Comparison of ENCODE assay signal across 2 cellular contexts in the genomic region with DNA sequence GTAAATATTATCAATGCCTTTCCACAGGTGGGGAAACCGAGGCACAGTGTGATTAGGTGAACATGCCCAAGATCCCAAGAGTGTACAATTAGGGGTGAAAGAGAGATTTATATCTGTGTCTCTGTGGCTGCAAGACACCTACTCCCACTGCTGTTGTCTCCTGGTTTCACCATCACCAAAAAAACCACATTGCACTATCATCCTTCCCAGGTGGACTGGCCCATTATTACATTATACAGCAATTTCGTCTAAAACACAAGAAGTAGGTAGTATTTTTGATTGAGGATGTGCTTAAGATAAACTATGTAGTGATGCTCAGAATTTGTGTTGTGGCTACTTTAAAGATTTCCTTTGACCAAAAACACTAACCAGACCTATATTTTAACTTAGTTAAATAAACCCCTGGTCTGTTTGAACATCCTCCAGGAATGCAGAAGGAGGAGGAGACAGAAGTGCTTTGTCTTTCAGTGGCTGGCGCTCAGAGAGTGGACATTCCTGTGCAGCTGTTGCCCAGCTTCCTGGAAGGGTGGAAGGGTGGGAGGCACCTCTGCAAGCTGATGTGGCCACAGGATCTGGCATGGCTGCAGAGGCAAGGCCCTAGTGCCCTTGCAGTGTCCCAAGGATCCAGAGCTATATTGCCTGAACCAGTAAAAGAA.
TF ChIP-seq lines count a peak whose summit lies in the region.

No MANE protein-coding gene starts in this region.

TF ChIP-seq in A549, 52 proteins besides CTCF, POLR2A, EP300 and RAD21 (continued from another document):
- TF ChIP-seq, protein P1, sequence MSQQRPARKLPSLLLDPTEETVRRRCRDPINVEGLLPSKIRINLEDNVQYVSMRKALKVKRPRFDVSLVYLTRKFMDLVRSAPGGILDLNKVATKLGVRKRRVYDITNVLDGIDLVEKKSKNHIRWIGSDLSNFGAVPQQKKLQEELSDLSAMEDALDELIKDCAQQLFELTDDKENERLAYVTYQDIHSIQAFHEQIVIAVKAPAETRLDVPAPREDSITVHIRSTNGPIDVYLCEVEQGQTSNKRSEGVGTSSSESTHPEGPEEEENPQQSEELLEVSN (IDR thresholded peaks at IDR 0.05; ENCODE audit: borderline replicate concordance, low read depth), result no peak
- TF ChIP-seq FOXS1 (CRISPR knock-in tag; IDR thresholded peaks at IDR 0.05) (no peak), CHD2 (IDR thresholded peaks at IDR 0.05; ENCODE audit: low read length, partially characterized antibody) (no peak), FOSB (CRISPR knock-in tag; IDR thresholded peaks at IDR 0.05) (no peak), BHLHE40 (IDR thresholded peaks at IDR 0.05; ENCODE audit: low read depth, low read length) (no peak), MAX (IDR thresholded peaks at IDR 0.05) (no peak)
- TF ChIP-seq, protein P2, sequence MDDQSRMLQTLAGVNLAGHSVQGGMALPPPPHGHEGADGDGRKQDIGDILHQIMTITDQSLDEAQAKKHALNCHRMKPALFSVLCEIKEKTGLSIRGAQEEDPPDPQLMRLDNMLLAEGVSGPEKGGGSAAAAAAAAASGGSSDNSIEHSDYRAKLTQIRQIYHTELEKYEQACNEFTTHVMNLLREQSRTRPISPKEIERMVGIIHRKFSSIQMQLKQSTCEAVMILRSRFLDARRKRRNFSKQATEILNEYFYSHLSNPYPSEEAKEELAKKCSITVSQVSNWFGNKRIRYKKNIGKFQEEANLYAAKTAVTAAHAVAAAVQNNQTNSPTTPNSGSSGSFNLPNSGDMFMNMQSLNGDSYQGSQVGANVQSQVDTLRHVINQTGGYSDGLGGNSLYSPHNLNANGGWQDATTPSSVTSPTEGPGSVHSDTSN (IDR thresholded peaks at IDR 0.05), result no peak

TF ChIP-seq in HepG2, 621 proteins besides CTCF, POLR2A, EP300 and RAD21 (continued from another document and continues in another):
- TF ChIP-seq ZBTB25 (CRISPR knock-in tag; IDR thresholded peaks at IDR 0.05), result no peak
- TF ChIP-seq RARA (CRISPR knock-in tag; IDR thresholded peaks at IDR 0.05), result 0 out of 2 replicates have a peak, but pooled peaks have one; percentile 23
- peak; percentile 44; the same call in 1 of the 2 replicates for TF ChIP-seq KAT8 (CRISPR knock-in tag; IDR thresholded peaks at IDR 0.05)
- peak; percentile 60; the same call in 1 of the 2 replicates for TF ChIP-seq LCORL (IDR thresholded peaks at IDR 0.05)
- 0 out of 2 replicates have a peak, but pooled peaks have one; percentile 24 for TF ChIP-seq LCORL (CRISPR knock-in tag; IDR thresholded peaks at IDR 0.05)
- peak; percentile 40; the same call in 1 of the 2 replicates for TF ChIP-seq ZFP91 (CRISPR knock-in tag; IDR thresholded peaks at IDR 0.05; ENCODE audit: borderline replicate concordance)
- 0 out of 2 replicates have a peak, but pooled peaks have one; percentile 64 for TF ChIP-seq PRMT3 (CRISPR knock-in tag; IDR thresholded peaks at IDR 0.05; ENCODE audit: borderline replicate concordance, low read depth)
- no peak for TF ChIP-seq ZNF33B (CRISPR knock-in tag; IDR thresholded peaks at IDR 0.05)
- TF ChIP-seq ZNF205 (CRISPR knock-in tag; IDR thresholded peaks at IDR 0.05), result peak; percentile 74
- TF ChIP-seq RXRB (CRISPR knock-in tag; IDR thresholded peaks at IDR 0.05; ENCODE audit: borderline replicate concordance), result peak; percentile 41; the same call in 1 of the 2 replicates
- TF ChIP-seq, protein P3, sequence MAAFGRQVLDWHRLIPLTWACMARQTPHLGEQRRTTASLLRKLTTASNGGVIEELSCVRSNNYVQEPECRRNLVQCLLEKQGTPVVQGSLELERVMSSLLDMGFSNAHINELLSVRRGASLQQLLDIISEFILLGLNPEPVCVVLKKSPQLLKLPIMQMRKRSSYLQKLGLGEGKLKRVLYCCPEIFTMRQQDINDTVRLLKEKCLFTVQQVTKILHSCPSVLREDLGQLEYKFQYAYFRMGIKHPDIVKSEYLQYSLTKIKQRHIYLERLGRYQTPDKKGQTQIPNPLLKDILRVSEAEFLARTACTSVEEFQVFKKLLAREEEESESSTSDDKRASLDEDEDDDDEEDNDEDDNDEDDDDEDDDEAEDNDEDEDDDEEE (CRISPR knock-in tag; IDR thresholded peaks at IDR 0.05), result no peak
- TF ChIP-seq HNF4G (IDR thresholded peaks at IDR 0.05; ENCODE audit: borderline replicate concordance, low read depth, low read length), result no peak
- TF ChIP-seq HNF4G (CRISPR knock-in tag; IDR thresholded peaks at IDR 0.05; ENCODE audit: borderline replicate concordance, low read depth), result no peak
- TF ChIP-seq BHLHE40 (IDR thresholded peaks at IDR 0.05; ENCODE audit: low read length), result no peak
- TF ChIP-seq RXRA (CRISPR knock-in tag; IDR thresholded peaks at IDR 0.05), result peak; percentile 63; the same call in 1 of the 2 replicates
- TF ChIP-seq FOSL2 (CRISPR knock-in tag; IDR thresholded peaks at IDR 0.05), result peak; percentile 64
- no peak for TF ChIP-seq YEATS2 (CRISPR knock-in tag; IDR thresholded peaks at IDR 0.05; ENCODE audit: borderline replicate concordance)
- 0 out of 2 replicates have a peak, but pooled peaks have one; percentile 42 for TF ChIP-seq HOXA3 (CRISPR knock-in tag; IDR thresholded peaks at IDR 0.05)
- peak; percentile 82; the same call in 1 of the 2 replicates for TF ChIP-seq SOX5 (CRISPR knock-in tag; IDR thresholded peaks at IDR 0.05; ENCODE audit: borderline replicate concordance)
- TF ChIP-seq ZMYM4 (CRISPR knock-in tag; IDR thresholded peaks at IDR 0.05), result peak; percentile 80; the same call in 1 of the 2 replicates
- TF ChIP-seq ZNF251 (CRISPR knock-in tag; IDR thresholded peaks at IDR 0.05), result no peak
- peak; percentile 82 for TF ChIP-seq XRCC5 (optimal IDR thresholded peaks at IDR 0.05; ENCODE audit: low read length)
- peak; percentile 67; the same call in 1 of the 2 replicates for TF ChIP-seq GATAD2A (CRISPR knock-in tag; IDR thresholded peaks at IDR 0.05)
- TF ChIP-seq, protein P4, sequence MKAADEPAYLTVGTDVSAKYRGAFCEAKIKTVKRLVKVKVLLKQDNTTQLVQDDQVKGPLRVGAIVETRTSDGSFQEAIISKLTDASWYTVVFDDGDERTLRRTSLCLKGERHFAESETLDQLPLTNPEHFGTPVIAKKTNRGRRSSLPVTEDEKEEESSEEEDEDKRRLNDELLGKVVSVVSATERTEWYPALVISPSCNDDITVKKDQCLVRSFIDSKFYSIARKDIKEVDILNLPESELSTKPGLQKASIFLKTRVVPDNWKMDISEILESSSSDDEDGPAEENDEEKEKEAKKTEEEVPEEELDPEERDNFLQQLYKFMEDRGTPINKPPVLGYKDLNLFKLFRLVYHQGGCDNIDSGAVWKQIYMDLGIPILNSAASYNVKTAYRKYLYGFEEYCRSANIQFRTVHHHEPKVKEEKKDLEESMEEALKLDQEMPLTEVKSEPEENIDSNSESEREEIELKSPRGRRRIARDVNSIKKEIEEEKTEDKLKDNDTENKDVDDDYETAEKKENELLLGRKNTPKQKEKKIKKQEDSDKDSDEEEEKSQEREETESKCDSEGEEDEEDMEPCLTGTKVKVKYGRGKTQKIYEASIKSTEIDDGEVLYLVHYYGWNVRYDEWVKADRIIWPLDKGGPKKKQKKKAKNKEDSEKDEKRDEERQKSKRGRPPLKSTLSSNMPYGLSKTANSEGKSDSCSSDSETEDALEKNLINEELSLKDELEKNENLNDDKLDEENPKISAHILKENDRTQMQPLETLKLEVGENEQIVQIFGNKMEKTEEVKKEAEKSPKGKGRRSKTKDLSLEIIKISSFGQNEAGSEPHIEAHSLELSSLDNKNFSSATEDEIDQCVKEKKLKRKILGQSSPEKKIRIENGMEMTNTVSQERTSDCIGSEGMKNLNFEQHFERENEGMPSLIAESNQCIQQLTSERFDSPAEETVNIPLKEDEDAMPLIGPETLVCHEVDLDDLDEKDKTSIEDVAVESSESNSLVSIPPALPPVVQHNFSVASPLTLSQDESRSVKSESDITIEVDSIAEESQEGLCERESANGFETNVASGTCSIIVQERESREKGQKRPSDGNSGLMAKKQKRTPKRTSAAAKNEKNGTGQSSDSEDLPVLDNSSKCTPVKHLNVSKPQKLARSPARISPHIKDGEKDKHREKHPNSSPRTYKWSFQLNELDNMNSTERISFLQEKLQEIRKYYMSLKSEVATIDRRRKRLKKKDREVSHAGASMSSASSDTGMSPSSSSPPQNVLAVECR (CRISPR knock-in tag; IDR thresholded peaks at IDR 0.05; ENCODE audit: borderline replicate concordance), result peak; percentile 28; the same call in 1 of the 2 replicates
- peak; percentile 68 for TF ChIP-seq ZNF331 (CRISPR knock-in tag; IDR thresholded peaks at IDR 0.05)
- TF ChIP-seq IRF2 (CRISPR knock-in tag; IDR thresholded peaks at IDR 0.05), result peak; percentile 49; the same call in 1 of the 2 replicates
- TF ChIP-seq THAP11 (CRISPR knock-in tag; IDR thresholded peaks at IDR 0.05), result 0 out of 2 replicates have a peak, but pooled peaks have one; percentile 29
- peak; percentile 38; the same call in 1 of the 2 replicates for TF ChIP-seq ZNF503 (CRISPR knock-in tag; IDR thresholded peaks at IDR 0.05)
- peak; percentile 67; the same call in 1 of the 2 replicates for TF ChIP-seq ZNF614 (CRISPR knock-in tag; IDR thresholded peaks at IDR 0.05; ENCODE audit: borderline replicate concordance)
- peak; percentile 53; the same call in 1 of the 2 replicates for TF ChIP-seq HDAC1 (CRISPR knock-in tag; IDR thresholded peaks at IDR 0.05)
- TF ChIP-seq NCOA5 (CRISPR knock-in tag; IDR thresholded peaks at IDR 0.05), result no peak
- TF ChIP-seq ZNF12 (CRISPR knock-in tag; IDR thresholded peaks at IDR 0.05), result peak; percentile 60; the same call in 1 of the 2 replicates
- TF ChIP-seq CEBPG (CRISPR knock-in tag; IDR thresholded peaks at IDR 0.05), result 0 out of 2 replicates have a peak, but pooled peaks have one; percentile 33
- 0 out of 2 replicates have a peak, but pooled peaks have one; percentile 49 for TF ChIP-seq RFXAP (CRISPR knock-in tag; IDR thresholded peaks at IDR 0.05; ENCODE audit: borderline replicate concordance)
- TF ChIP-seq RBM22 (optimal IDR thresholded peaks at IDR 0.05; ENCODE audit: low read length), result peak; percentile 69
- 0 out of 2 replicates have a peak, but pooled peaks have one; percentile 35 for TF ChIP-seq ZNF790 (CRISPR knock-in tag; IDR thresholded peaks at IDR 0.05; ENCODE audit: borderline replicate concordance)
- no peak for TF ChIP-seq HMGA1 (CRISPR knock-in tag; conservative IDR thresholded peaks at IDR 0.05)
- TF ChIP-seq ZNF768 (CRISPR knock-in tag; IDR thresholded peaks at IDR 0.05), result peak; percentile 98
- peak; percentile 84 for TF ChIP-seq HDAC2 (CRISPR knock-in tag; IDR thresholded peaks at IDR 0.05)
- peak; percentile 80 for TF ChIP-seq SALL1 (CRISPR knock-in tag; IDR thresholded peaks at IDR 0.05)
- TF ChIP-seq SIX4 (CRISPR knock-in tag; IDR thresholded peaks at IDR 0.05), result peak; percentile 57; the same call in 1 of the 2 replicates
- TF ChIP-seq, protein P5, sequence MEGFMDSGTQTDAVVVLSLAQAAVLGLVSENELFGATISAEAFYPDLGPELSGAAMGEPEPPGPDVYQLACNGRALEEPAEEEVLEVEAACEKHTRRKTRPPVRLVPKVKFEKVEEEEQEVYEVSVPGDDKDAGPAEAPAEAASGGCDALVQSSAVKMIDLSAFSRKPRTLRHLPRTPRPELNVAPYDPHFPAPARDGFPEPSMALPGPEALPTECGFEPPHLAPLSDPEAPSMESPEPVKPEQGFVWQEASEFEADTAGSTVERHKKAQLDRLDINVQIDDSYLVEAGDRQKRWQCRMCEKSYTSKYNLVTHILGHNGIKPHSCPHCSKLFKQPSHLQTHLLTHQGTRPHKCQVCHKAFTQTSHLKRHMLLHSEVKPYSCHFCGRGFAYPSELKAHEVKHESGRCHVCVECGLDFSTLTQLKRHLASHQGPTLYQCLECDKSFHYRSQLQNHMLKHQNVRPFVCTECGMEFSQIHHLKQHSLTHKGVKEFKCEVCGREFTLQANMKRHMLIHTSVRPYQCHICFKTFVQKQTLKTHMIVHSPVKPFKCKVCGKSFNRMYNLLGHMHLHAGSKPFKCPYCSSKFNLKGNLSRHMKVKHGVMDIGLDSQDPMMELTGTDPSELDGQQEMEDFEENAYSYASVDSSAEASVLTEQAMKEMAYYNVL (CRISPR knock-in tag; IDR thresholded peaks at IDR 0.05; ENCODE audit: borderline replicate concordance), result peak; percentile 98
- TF ChIP-seq KDM4B (CRISPR knock-in tag; IDR thresholded peaks at IDR 0.05), result 0 out of 2 replicates have a peak, but pooled peaks have one; percentile 20
- TF ChIP-seq SOX6 (IDR thresholded peaks at IDR 0.05), result no peak
- TF ChIP-seq SOX6 (CRISPR knock-in tag; IDR thresholded peaks at IDR 0.05), result peak; percentile 91
- TF ChIP-seq NCOA2 (CRISPR knock-in tag; IDR thresholded peaks at IDR 0.05), result peak; percentile 84
- TF ChIP-seq SOX13 (IDR thresholded peaks at IDR 0.05), result peak; percentile 71; the same call in 1 of the 2 replicates
- TF ChIP-seq SOX13 (CRISPR knock-in tag; conservative IDR thresholded peaks at IDR 0.05 in 1 of 2, IDR thresholded peaks at IDR 0.05 in 1 of 2), result peak in 1 of 2 experiments; percentile 97; a peak in 2 of 4 replicates
- TF ChIP-seq ZFP41 (CRISPR knock-in tag; IDR thresholded peaks at IDR 0.05; ENCODE audit: borderline replicate concordance), result no peak
- peak; percentile 75; the same call in 1 of the 2 replicates for TF ChIP-seq ZBTB42 (CRISPR knock-in tag; IDR thresholded peaks at IDR 0.05)
